In genomic region chr2:56807861-56808260, GRCh38 we compare ENCODE assay signal across 27 cellular contexts.
"Had no signal": no experiment of that assay in that cellular context is flagged by ENCODE, and none has a peak within 500 bp of the region (broad histone marks: within the 10 kb centered on the region; RNA-seq: fewer than 3 reads in every experiment).

No MANE protein-coding gene starts in this region.

- H3K4me1 ChIP-seq: stomach, suprapubic skin, testis, thyroid gland, tibial artery, tibial nerve, transverse colon, upper lobe of left lung, upper lobe of right lung, uterus, vagina had no signal

- H3K4me3 ChIP-seq: stomach, suprapubic skin, testis, thoracic aorta, thyroid gland, tibial artery, tibial nerve, transverse colon, upper lobe of left lung, upper lobe of right lung, uterus, vagina had no signal

- H3K27ac ChIP-seq: stomach, suprapubic skin, testis, thoracic aorta, thyroid gland, tibial artery, tibial nerve, transverse colon, upper lobe of left lung, upper lobe of right lung, uterus, vagina had no signal

- H3K36me3 ChIP-seq: stomach, suprapubic skin, thoracic aorta, thyroid gland, tibial artery, tibial nerve, transverse colon, upper lobe of left lung, upper lobe of right lung, uterus, vagina had no signal

- H3K27me3 ChIP-seq: stomach, suprapubic skin, testis, thyroid gland, tibial artery, tibial nerve, transverse colon, upper lobe of left lung, upper lobe of right lung, uterus, vagina had no signal

- ATAC-seq: stimulated activated effector memory CD8-positive, alpha-beta T cell treated with anti-CD3 and anti-CD28 coated beads, Interleukin-12 subunit alpha, Interleukin-12 subunit beta, amount 100 ng/mL, for 72 hours; stimulated activated memory B cell treated with anti-CD40 and anti-IgM and Interleukin-4, amounts not matched to agents 10 μg/mL and 1 μg/mL and 100 μg/mL, for 72 hours; stimulated activated naive B cell treated with anti-CD40 and anti-IgM and Interleukin-4, amounts not matched to agents 10 μg/mL and 1 μg/mL and 100 μg/mL, for 72 hours; stimulated activated naive CD8-positive, alpha-beta T cell treated with anti-CD3 and anti-CD28 coated beads, Interleukin-15, amount 100 ng/mL, for 72 hours; stimulated activated naive CD8-positive, alpha-beta T cell treated with anti-CD3 and anti-CD28 coated beads, Interleukin-15, Interleukin-2, amounts not matched to agents 100 U/mL and 50 U/mL, for 24 hours; upper lobe of right lung had no signal

- FAIRE-seq: urothelium cell line had no signal

- DNase-seq: stimulated activated CD4-positive, alpha-beta T cell treated with anti-CD3 and anti-CD28 coated beads, Interleukin-2, amount 100 ng/mL, for 48 hours; stimulated activated CD4-positive, alpha-beta T cell treated with anti-CD3 and anti-CD28 coated beads, Interleukin-4, amount 100 ng/mL, for 1 hour; stimulated activated CD4-positive, alpha-beta T cell treated with anti-CD3 and anti-CD28 coated beads, Interleukin-4, amount 100 ng/mL, for 24 hours; stimulated activated CD4-positive, alpha-beta T cell treated with anti-CD3 and anti-CD28 coated beads, Interleukin-4, amount 100 ng/mL, for 4 hours; stimulated activated CD8-positive, alpha-beta memory T cell treated with anti-CD3 and anti-CD28 coated beads, Interleukin-4, amount 100 ng/mL, for 48 hours; stimulated activated naive B cell treated with anti-CD40 and anti-IgM and Interleukin-4, amounts not matched to agents 10 μg/mL and 1 μg/mL and 100 μg/mL, for 72 hours; stimulated activated naive CD4-positive, alpha-beta T cell; stimulated activated naive CD4-positive, alpha-beta T cell treated with Interleukin-2 at 50 U/mL for 16 hours; stimulated activated naive CD8-positive, alpha-beta T cell treated with anti-CD3 and anti-CD28 coated beads, Interleukin-15, amount 100 ng/mL, for 72 hours; stimulated activated naive CD8-positive, alpha-beta T cell treated with anti-CD3 and anti-CD28 coated beads, Interleukin-15, Interleukin-2, amounts not matched to agents 100 U/mL and 50 U/mL, for 24 hours; stomach; substantia nigra; testis; thyroid gland; tibial artery; transverse colon; trophoblast cell; upper lobe of left lung; upper lobe of right lung; uterus had no signal

- H3K9me3 ChIP-seq: stomach, suprapubic skin, testis, thoracic aorta, thyroid gland, tibial artery, tibial nerve, transverse colon, upper lobe of left lung, upper lobe of right lung, uterus, vagina had no signal
